1 cellular context compared by ENCODE assay signal in the genomic region with DNA sequence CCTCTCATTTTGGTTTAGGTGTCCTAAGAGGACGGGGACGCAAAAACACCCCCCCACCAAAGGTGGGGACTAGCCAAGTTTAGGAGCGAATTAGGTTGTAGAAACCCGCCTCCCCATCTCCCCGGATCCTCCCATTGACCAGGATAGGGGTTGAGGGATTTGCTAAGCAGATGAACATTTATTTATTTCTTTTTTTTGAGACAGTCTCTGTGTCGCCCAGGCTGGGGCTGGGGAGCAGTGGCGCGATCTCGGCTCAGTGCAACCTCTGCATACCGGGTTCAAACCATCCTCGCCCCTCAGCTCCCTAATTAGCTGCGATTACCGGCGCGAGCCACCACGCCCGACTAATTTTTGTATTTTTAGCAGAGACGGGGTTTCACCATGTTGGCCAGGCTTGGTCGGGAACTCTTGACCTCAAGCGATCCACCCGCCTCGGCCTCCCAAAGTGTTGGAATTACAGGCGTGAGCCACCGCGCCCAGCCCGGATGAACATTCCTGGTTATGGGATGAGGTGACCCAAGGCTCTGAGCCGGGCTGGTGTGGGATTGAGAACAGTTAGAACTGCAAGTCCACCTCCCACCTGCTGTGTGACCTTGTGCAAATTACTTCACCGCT.
TF ChIP-seq lines count a peak whose summit lies in the region.

No MANE protein-coding gene starts in this region.

TF ChIP-seq in HepG2, 621 proteins besides CTCF, POLR2A, EP300 and RAD21:
- TF ChIP-seq SRSF9 (IDR thresholded peaks at IDR 0.05; ENCODE audit: borderline replicate concordance, insufficient read depth, low read depth, low read length, poor library complexity, severe bottlenecking) (no peak), ZNF260 (CRISPR knock-in tag; IDR thresholded peaks at IDR 0.05; ENCODE audit: borderline replicate concordance, low read depth) (0 out of 2 replicates have a peak, but pooled peaks have one; percentile 2), ZNF225 (CRISPR knock-in tag; IDR thresholded peaks at IDR 0.05) (no peak), KLF13 (CRISPR knock-in tag; IDR thresholded peaks at IDR 0.05) (0 out of 2 replicates have a peak, but pooled peaks have one; percentile 9), GLI4 (CRISPR knock-in tag; IDR thresholded peaks at IDR 0.05; ENCODE audit: borderline replicate concordance) (0 out of 2 replicates have a peak, but pooled peaks have one; percentile 5), ZNF768 (CRISPR knock-in tag; IDR thresholded peaks at IDR 0.05) (peak; percentile 79), ARID2 (CRISPR knock-in tag; IDR thresholded peaks at IDR 0.05; ENCODE audit: borderline replicate concordance) (peak; percentile 55; the same call in 1 of the 2 replicates), PCBP1 (IDR thresholded peaks at IDR 0.05; ENCODE audit: borderline replicate concordance, low read depth, low read length) (no peak), ZNF354B (CRISPR knock-in tag; IDR thresholded peaks at IDR 0.05) (no peak)
TF ChIP-seq in HepG2: peak in this region for 5.
